ENCODE assay signal across 8 cellular contexts in genomic region chr1:22416555-22417454, GRCh38. TPM values are rescaled to one million over a fixed set of nuclear protein-coding genes. Genes with fewer than 3 reads are reported as not detected.
DNase-seq lines count a peak whose midpoint lies in the region; ATAC-seq and TF ChIP-seq lines count a peak whose summit lies in the region.

No MANE protein-coding gene starts in this region.

- no peak overlapping the region for H3K4me2 ChIP-seq in SU-DHL-6 (ENCODE audit: low read depth, low read length, poor library complexity, severe bottlenecking)

- H2AFZ ChIP-seq in SU-DHL-6 (ENCODE audit: low read depth, low read length, severe bottlenecking) = no peak overlapping the region

- H3K9ac ChIP-seq in SU-DHL-6 (ENCODE audit: low read length) = no peak overlapping the region

- TF ChIP-seq CTCF in GM10266 (IDR thresholded peaks at IDR 0.05; ENCODE audit: control insufficient read depth, insufficient read depth, low read depth, missing control alignments) = peak; percentile 92
- peak; percentile 77 for TF ChIP-seq CTCF in SU-DHL-6 (IDR thresholded peaks at IDR 0.05; ENCODE audit: insufficient read depth, low read length, poor library complexity, severe bottlenecking)
- TF ChIP-seq CTCF in left ventricle myocardium inferior (IDR thresholded peaks at IDR 0.05; ENCODE audit: borderline replicate concordance) = peak; percentile 84

- intact Hi-C loops in left ventricle myocardium inferior (cut with micrococcal nuclease) = no loop called here

- no peaks in the 10 kb centered on the region for H3F3A ChIP-seq in SU-DHL-6 (ENCODE audit: insufficient read depth)

- H3K79me2 ChIP-seq in SU-DHL-6 (ENCODE audit: insufficient read depth, low read length) = no peaks in the 10 kb centered on the region

- H4K20me1 ChIP-seq in SU-DHL-6 (ENCODE audit: low read depth, low read length) = no peaks in the 10 kb centered on the region

- peak; percentile 57 for ATAC-seq in activated naive CD8-positive, alpha-beta T cell treated with anti-CD3 and anti-CD28 coated beads, Interleukin-2, amount 10 ng/mL, durations not matched to agents 7 days and 5 days (ENCODE audit: low read depth)
- no peak for ATAC-seq in HG03439 (IDR thresholded peaks at IDR 0.05; ENCODE audit: unreplicated experiment)
- no peak for ATAC-seq in GM21619 (IDR thresholded peaks at IDR 0.05; ENCODE audit: unreplicated experiment)

- H3K4me3 Mint-ChIP-seq in activated naive CD8-positive, alpha-beta T cell treated with anti-CD3 and anti-CD28 coated beads, Interleukin-2, amount 10 ng/mL, durations not matched to agents 7 days and 5 days = no peak overlapping the region

- DNase-seq in GM10266 (ENCODE audit: extremely low spot score) = peak; percentile 77
- peak; percentile 40 for DNase-seq in NCI-H1417 treated with DMSO at 0.1 percent for 48 hours (lab: John Stamatoyannopoulos, UW)
- DNase-seq in activated naive CD8-positive, alpha-beta T cell treated with anti-CD3 and anti-CD28 coated beads, Interleukin-2, amount 10 ng/mL, durations not matched to agents 7 days and 5 days = peak; percentile 84
- DNase-seq in left ventricle myocardium inferior = peak; percentile 57
- peak; percentile 95 for DNase-seq in retina

- H3K9me3 Mint-ChIP-seq in activated naive CD8-positive, alpha-beta T cell treated with anti-CD3 and anti-CD28 coated beads, Interleukin-2, amount 10 ng/mL, durations not matched to agents 7 days and 5 days = no peaks in the 10 kb centered on the region

- H3K36me3 ChIP-seq in SU-DHL-6 (ENCODE audit: low read length) (no peaks in the 10 kb centered on the region), left ventricle myocardium inferior (no peaks in the 10 kb centered on the region)

- no peaks in the 10 kb centered on the region for H3K36me3 Mint-ChIP-seq in activated naive CD8-positive, alpha-beta T cell treated with anti-CD3 and anti-CD28 coated beads, Interleukin-2, amount 10 ng/mL, durations not matched to agents 7 days and 5 days

- no peak overlapping the region for H3K27ac Mint-ChIP-seq in activated naive CD8-positive, alpha-beta T cell treated with anti-CD3 and anti-CD28 coated beads, Interleukin-2, amount 10 ng/mL, durations not matched to agents 7 days and 5 days

- no peaks in the 10 kb centered on the region for H3K9me3 ChIP-seq in SU-DHL-6 (ENCODE audit: insufficient read depth, low read length)
- H3K9me3 ChIP-seq in left ventricle myocardium inferior (replicated peaks) = no peaks in the 10 kb centered on the region

- H3K27ac ChIP-seq in SU-DHL-6 (ENCODE audit: low read depth, low read length) = no peak overlapping the region
- no peak overlapping the region for H3K27ac ChIP-seq in left ventricle myocardium inferior (replicated peaks)

- H3K4me1 Mint-ChIP-seq in activated naive CD8-positive, alpha-beta T cell treated with anti-CD3 and anti-CD28 coated beads, Interleukin-2, amount 10 ng/mL, durations not matched to agents 7 days and 5 days = peaks cover 4% of the 10 kb centered on the region

- H3K4me3 ChIP-seq in SU-DHL-6 (ENCODE audit: insufficient read depth, low read length, poor library complexity, severe bottlenecking) (no peak overlapping the region), left ventricle myocardium inferior (no peak overlapping the region)

- H3K4me1 ChIP-seq in left ventricle myocardium inferior = peaks cover 28% of the 10 kb centered on the region

- POLR2A ChIA-PET in activated naive CD8-positive, alpha-beta T cell treated with anti-CD3 and anti-CD28 coated beads, Interleukin-2, amount 10 ng/mL, durations not matched to agents 7 days and 5 days (lab: Charles Lee) = no interaction called here

- H3K9me2 ChIP-seq in SU-DHL-6 (replicated peaks; ENCODE audit: insufficient read depth, low read length) = no peaks in the 10 kb centered on the region

- peaks cover 44% of the 10 kb centered on the region for H3K27me3 Mint-ChIP-seq in activated naive CD8-positive, alpha-beta T cell treated with anti-CD3 and anti-CD28 coated beads, Interleukin-2, amount 10 ng/mL, durations not matched to agents 7 days and 5 days

- H3K27me3 ChIP-seq in SU-DHL-6 (ENCODE audit: low read length) = no peaks in the 10 kb centered on the region
- H3K27me3 ChIP-seq in left ventricle myocardium inferior (ENCODE audit: low read depth) = peaks cover 46% of the 10 kb centered on the region

RNA-seq across cellular contexts. Expression of gene ZBTB40, which starts 34.8 kb away (rescaled TPM):
- total RNA-seq in activated naive CD8-positive, alpha-beta T cell treated with anti-CD3 and anti-CD28 coated beads, Interleukin-2, amount 10 ng/mL, durations not matched to agents 7 days and 5 days = 10 to 100 TPM; 26.5 to 30.2 TPM
- 17.9 TPM for total RNA-seq in left ventricle myocardium inferior

Comparison
In these comparisons a context has a peak if more than half of its experiments do, and no peak if none do; other contexts are left out.
1. DNase-seq: peak in every context shown above with its lines; median percentile 95 in retina; 84 in activated naive CD8-positive, alpha-beta T cell treated with anti-CD3 and anti-CD28 coated beads, Interleukin-2, amount 10 ng/mL, durations not matched to agents 7 days and 5 days; 77 in GM10266; 57 in left ventricle myocardium inferior; 40 in NCI-H1417 treated with DMSO at 0.1 percent for 48 hours.